19 cellular contexts compared by ENCODE assay signal in genomic region chr5:31743678-31744077, GRCh38.
A peak's percentile ranks its signal among the peaks of the same experiment; 100 is the strongest.
DNase-seq lines count a peak whose midpoint lies in the region; ATAC-seq, FAIRE-seq and TF ChIP-seq lines count a peak whose summit lies in the region.
"Had no signal": no experiment of that assay in that cellular context is flagged by ENCODE, and none has a peak within 500 bp of the region (broad histone marks: within the 10 kb centered on the region; RNA-seq: fewer than 3 reads in every experiment).

No MANE protein-coding gene starts in this region.

- H2BK15ac ChIP-seq in IMR-90 (ENCODE audit: low read depth, low read length): no peak overlapping the region

- H3K23ac ChIP-seq in IMR-90 (ENCODE audit: low read depth, low read length): no peak overlapping the region

- H2BK120ac ChIP-seq in IMR-90 (ENCODE audit: low read depth, low read length): no peak overlapping the region

- no peak overlapping the region for H4K91ac ChIP-seq in IMR-90 (ENCODE audit: insufficient read depth, low read depth, low read length)

- H3K4me3 ChIP-seq in HepG2 (replicated peaks in 1 of 3; ENCODE audit: insufficient read depth in 1 of 3, low read depth in 2 of 3, low read length in 3 of 3) (no peak overlapping the region), right lobe of liver (no peak overlapping the region), IMR-90 (ENCODE audit: insufficient read depth, low read depth, low read length) (no peak overlapping the region)
- H3K4me3 ChIP-seq: BLaER1 had no signal

- H3K79me1 ChIP-seq in IMR-90 (ENCODE audit: low read depth in 1 of 2, low read length in 2 of 2): no peaks in the 10 kb centered on the region

- H3K27ac ChIP-seq in HepG2 (ENCODE audit: extremely low read length, insufficient read depth, low read length) (no peak overlapping the region), right lobe of liver (no peak overlapping the region), IMR-90 (ENCODE audit: insufficient read depth, low read length) (no peak overlapping the region), caudate nucleus (ENCODE audit: low read depth, low read length) (peak overlapping the region; percentile 59)
- H3K27ac ChIP-seq: 22Rv1, BLaER1 had no signal

- no peak overlapping the region for H2AK5ac ChIP-seq in IMR-90 (ENCODE audit: low read depth, low read length)

- no peak overlapping the region for H4K5ac ChIP-seq in IMR-90 (ENCODE audit: low read depth, low read length)

- CTCF ChIA-PET in HepG2 (lab: Yijun Ruan, JAX; ENCODE audit: low intra/inter-chr PET ratio, low total read pairs) (no interaction called here), IMR-90 (lab: Yijun Ruan, JAX) (no interaction called here)

- WGBS in HepG2 (ENCODE audit: low lambda C conversion rate): 5% methylated on average over 3 of the region's 3 CpGs
- WGBS in right lobe of liver (ENCODE audit: insufficient coverage, low coverage, low lambda C conversion rate, missing lambda C conversion rate): 64% methylated on average over 3 of the region's 3 CpGs
- no CpG with 5 or more reads among the region's 3 CpGs for WGBS in IMR-90 (ENCODE audit: extremely low coverage in 2 of 2, insufficient read length in 1 of 2), 2 experiments

- H3K14ac ChIP-seq in IMR-90 (replicated peaks; ENCODE audit: low read depth, low read length): no peak overlapping the region

- no peak for TF ChIP-seq EP300 in HepG2 (IDR thresholded peaks at IDR 0.05; ENCODE audit: low read depth in 2 of 2, low read length in 2 of 2)
- no peak for TF ChIP-seq EP300 in HepG2 (CRISPR knock-in tag; IDR thresholded peaks at IDR 0.05; ENCODE audit: borderline replicate concordance)

- ATAC-seq in HepG2: no peak
- no peak for ATAC-seq in right lobe of liver
- ATAC-seq in IMR-90 (ENCODE audit: low read depth): no peak

- TF ChIP-seq POLR2A in HepG2 (IDR thresholded peaks at IDR 0.05; ENCODE audit: insufficient read depth in 1 of 2, low read depth in 2 of 2, low read length in 2 of 2) (no peak), right lobe of liver (IDR thresholded peaks at IDR 0.05) (no peak), IMR-90 (IDR thresholded peaks at IDR 0.05; ENCODE audit: low read depth, low read length) (no peak)

- H2AFZ ChIP-seq in HepG2 (ENCODE audit: low read length) (no peak overlapping the region), IMR-90 (replicated peaks; ENCODE audit: low read length, poor library complexity) (no peak overlapping the region)

- TF ChIP-seq RAD21 in HepG2 (CRISPR knock-in tag; IDR thresholded peaks at IDR 0.05) (no peak), IMR-90 (IDR thresholded peaks at IDR 0.05; ENCODE audit: low read length) (no peak)

- H3K4me2 ChIP-seq in HepG2 (ENCODE audit: low read depth, low read length): no peak overlapping the region
- H3K4me2 ChIP-seq in IMR-90 (ENCODE audit: low read depth, low read length): no peak overlapping the region
- H3K4me2 ChIP-seq: BLaER1 had no signal

- intact Hi-C loops in HepG2 (cut with micrococcal nuclease; ENCODE audit: unreplicated experiment): no loop called here
- intact Hi-C loops in right lobe of liver (cut with DNase I): no loop called here
- intact Hi-C loops in IMR-90 (cut with micrococcal nuclease): no loop called here

- TF ChIP-seq CTCF in HepG2 (CRISPR knock-in tag; IDR thresholded peaks at IDR 0.05) (no peak), right lobe of liver (IDR thresholded peaks at IDR 0.05) (no peak), IMR-90 (conservative IDR thresholded peaks at IDR 0.05; ENCODE audit: low read depth, low read length) (no peak), GM20000 (IDR thresholded peaks at IDR 0.05; ENCODE audit: extremely low read depth, missing control alignments) (no peak)

- in situ Hi-C loops in HepG2 (cut with HindIII; ENCODE audit: extremely low pct_ligation_motif_present, low pct_unique_long_range_greater_than_20kb): no loop called here
- in situ Hi-C loops in IMR-90 (cut with MboI; ENCODE audit: low sequenced_read_pairs): no loop called here

- H3K79me2 ChIP-seq in HepG2 (ENCODE audit: insufficient read depth, low read length): no peaks in the 10 kb centered on the region

- H3K9me3 ChIP-seq in HepG2 (ENCODE audit: low read length) (no peaks in the 10 kb centered on the region), right lobe of liver (no peaks in the 10 kb centered on the region), IMR-90 (ENCODE audit: control insufficient read depth, insufficient read depth, low read length) (no peaks in the 10 kb centered on the region)
- H3K9me3 ChIP-seq: BE2C had no signal

- no peaks in the 10 kb centered on the region for H3K4me1 ChIP-seq in HepG2 (ENCODE audit: insufficient read depth, low read length)
- no peaks in the 10 kb centered on the region for H3K4me1 ChIP-seq in right lobe of liver
- H3K4me1 ChIP-seq in IMR-90 (ENCODE audit: control insufficient read depth, insufficient read depth, low read length): no peaks in the 10 kb centered on the region
- H3K4me1 ChIP-seq: BE2C, BLaER1 had no signal

- H4K20me1 ChIP-seq in HepG2 (ENCODE audit: insufficient read depth, low read length): no peaks in the 10 kb centered on the region
- H4K20me1 ChIP-seq in IMR-90 (ENCODE audit: insufficient read depth, low read length): no peaks in the 10 kb centered on the region
- H4K20me1 ChIP-seq: BLaER1 had no signal

- H3K27me3 ChIP-seq in HepG2 (ENCODE audit: control insufficient read depth in 1 of 2, insufficient read depth in 2 of 2, low read length in 2 of 2) (no peaks in the 10 kb centered on the region; a peak in 2 of 5 replicates), right lobe of liver (no peaks in the 10 kb centered on the region), IMR-90 (ENCODE audit: control insufficient read depth, insufficient read depth, low read length) (peaks cover 3% of the 10 kb centered on the region)
- H3K27me3 ChIP-seq: BE2C, BLaER1 had no signal

- no peak overlapping the region for H4K8ac ChIP-seq in IMR-90 (ENCODE audit: low read depth in 2 of 2, low read length in 2 of 2)

- H3K56ac ChIP-seq in IMR-90 (ENCODE audit: extremely low read depth, insufficient read depth, low read length): no peak overlapping the region

- H2BK20ac ChIP-seq in IMR-90 (ENCODE audit: low read depth, low read length): no peak overlapping the region

- FAIRE-seq in HepG2 (lab: Jason Lieb, UNC): no peak
- FAIRE-seq: G401.6, GM12891 had no signal

- H3K9ac ChIP-seq in HepG2 (ENCODE audit: insufficient read depth, low read depth, low read length) (no peak overlapping the region), IMR-90 (ENCODE audit: low read depth, low read length) (no peak overlapping the region)
- H3K9ac ChIP-seq: BLaER1 had no signal

- no peaks in the 10 kb centered on the region for H3K9me1 ChIP-seq in IMR-90 (ENCODE audit: insufficient read depth, low read length)

- DNase-seq in HepG2 (ENCODE audit: low spot score) (no peak), right lobe of liver (no peak), IMR-90 (no peak), caudate nucleus (lab: John Stamatoyannopoulos, UW) (no peak), GM20000 (ENCODE audit: low spot score) (no peak)
- no peak for DNase-seq in activated CD8-positive, alpha-beta memory T cell treated with anti-CD3 and anti-CD28 coated beads, Interleukin-2, amount 50 U/mL, for 4 hours
- DNase-seq: ACHN; BE2C; C1 segment of cervical spinal cord; CD4-positive, alpha-beta memory T cell; CD4-positive, CD25-positive, alpha-beta regulatory T cell; CD8-positive, alpha-beta memory T cell; COR-L47; DMS79 treated with DMSO at 0.1 percent for 48 hours; GF-D8 had no signal

- H3K36me3 ChIP-seq in HepG2 (replicated peaks in 1 of 2; ENCODE audit: control insufficient read depth in 1 of 2, insufficient read depth in 2 of 2, low read length in 2 of 2): no peaks in the 10 kb centered on the region
- H3K36me3 ChIP-seq in right lobe of liver: no peaks in the 10 kb centered on the region
- H3K36me3 ChIP-seq in IMR-90 (ENCODE audit: control insufficient read depth, insufficient read depth, low read length): no peaks in the 10 kb centered on the region
- H3K36me3 ChIP-seq: BE2C, BLaER1 had no signal

- no peak overlapping the region for H3K4ac ChIP-seq in IMR-90 (ENCODE audit: low read depth, low read length)

- POLR2A ChIA-PET in HepG2 (lab: Yijun Ruan, JAX) (no interaction called here), IMR-90 (lab: Charles Lee; ENCODE audit: unreplicated experiment) (no interaction called here)

- BruUV-seq in HepG2 (replicated peaks; lab: Mats Ljungman, UMichigan): no TSS peak
- BruUV-seq in IMR-90 (replicated peaks; lab: Mats Ljungman, UMichigan): no TSS peak

- dilution Hi-C loops in IMR-90 (cut with HindIII; ENCODE audit: low sequenced_read_pairs, unreplicated experiment): no loop called here

- no peak overlapping the region for H3K18ac ChIP-seq in IMR-90 (ENCODE audit: low read depth, low read length)

- H2AK9ac ChIP-seq in IMR-90 (replicated peaks; ENCODE audit: low read depth, low read length, poor library complexity): no peak overlapping the region

- no peak overlapping the region for H2BK5ac ChIP-seq in IMR-90 (ENCODE audit: low read depth, low read length, poor library complexity, severe bottlenecking)

TF ChIP-seq in HepG2, 621 proteins besides CTCF, POLR2A, EP300 and RAD21 (continues in another document):
- no peak for TF ChIP-seq ZNF782 (CRISPR knock-in tag; IDR thresholded peaks at IDR 0.05; ENCODE audit: borderline replicate concordance)

TF ChIP-seq in IMR-90, 13 proteins besides CTCF, POLR2A, EP300 and RAD21:
- no peak for TF ChIP-seq MXI1 (IDR thresholded peaks at IDR 0.05; ENCODE audit: borderline replicate concordance, low read depth, low read length)
- no peak for TF ChIP-seq MAFK (IDR thresholded peaks at IDR 0.05; ENCODE audit: low read depth, low read length)
- no peak for TF ChIP-seq FOS (IDR thresholded peaks at IDR 0.05; ENCODE audit: low read depth, low read length)
- TF ChIP-seq, protein P1, sequence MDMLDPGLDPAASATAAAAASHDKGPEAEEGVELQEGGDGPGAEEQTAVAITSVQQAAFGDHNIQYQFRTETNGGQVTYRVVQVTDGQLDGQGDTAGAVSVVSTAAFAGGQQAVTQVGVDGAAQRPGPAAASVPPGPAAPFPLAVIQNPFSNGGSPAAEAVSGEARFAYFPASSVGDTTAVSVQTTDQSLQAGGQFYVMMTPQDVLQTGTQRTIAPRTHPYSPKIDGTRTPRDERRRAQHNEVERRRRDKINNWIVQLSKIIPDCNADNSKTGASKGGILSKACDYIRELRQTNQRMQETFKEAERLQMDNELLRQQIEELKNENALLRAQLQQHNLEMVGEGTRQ (IDR thresholded peaks at IDR 0.05; ENCODE audit: low read depth, low read length): no peak
- TF ChIP-seq NFE2L2 (IDR thresholded peaks at IDR 0.05; ENCODE audit: low read depth, low read length): peak; percentile 40; the same call in 1 of the 2 replicates
- TF ChIP-seq BHLHE40 (IDR thresholded peaks at IDR 0.05; ENCODE audit: low read depth, low read length): no peak
- TF ChIP-seq CHD1 (IDR thresholded peaks at IDR 0.05; ENCODE audit: low read depth, low read length): no peak
- TF ChIP-seq SMC3 (IDR thresholded peaks at IDR 0.05; ENCODE audit: low read depth, low read length): no peak
TF ChIP-seq in IMR-90: peak in this region for 1.
